ENCODE assay signal across 1 cellular context in the genomic region with DNA sequence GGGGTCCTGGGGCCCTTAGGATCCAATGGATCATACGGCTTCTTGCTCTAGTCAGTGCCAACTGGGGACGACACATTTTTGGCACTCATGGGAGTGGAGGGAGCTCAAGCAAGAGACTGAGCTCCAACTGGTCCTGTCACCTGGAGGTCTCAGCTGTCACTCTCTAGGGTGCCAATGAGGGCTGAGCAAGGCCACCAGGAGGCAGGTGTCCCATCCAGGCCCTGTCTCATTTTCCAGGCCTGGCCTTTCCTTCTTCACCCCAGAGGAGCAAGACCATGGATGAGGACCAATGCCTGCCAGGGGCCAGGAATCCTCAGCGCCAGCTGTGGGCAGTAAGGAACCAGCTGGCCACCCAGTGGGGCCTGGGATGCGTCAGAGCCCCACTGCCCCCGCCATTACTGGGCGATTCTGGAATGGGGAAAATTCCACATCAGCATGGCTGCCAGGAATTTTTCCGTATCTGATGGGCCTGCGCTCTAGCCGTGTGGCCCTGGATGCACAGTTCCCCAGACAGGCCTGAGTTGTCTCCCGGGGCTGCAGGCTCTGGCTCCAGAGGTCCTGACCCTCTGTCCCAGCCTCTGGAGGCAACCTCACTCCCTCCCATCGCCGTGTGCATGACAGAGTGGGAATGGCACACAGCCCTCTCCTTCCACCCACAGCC.
TF ChIP-seq lines count a peak whose summit lies in the region.

No MANE protein-coding gene starts in this region.

TF ChIP-seq in SK-N-SH, 30 proteins besides CTCF, POLR2A, EP300 and RAD21 (continued from another document):
- TF ChIP-seq ZBTB33 (IDR thresholded peaks at IDR 0.05; ENCODE audit: borderline replicate concordance, low read depth): no peak
- TF ChIP-seq, protein P1, sequence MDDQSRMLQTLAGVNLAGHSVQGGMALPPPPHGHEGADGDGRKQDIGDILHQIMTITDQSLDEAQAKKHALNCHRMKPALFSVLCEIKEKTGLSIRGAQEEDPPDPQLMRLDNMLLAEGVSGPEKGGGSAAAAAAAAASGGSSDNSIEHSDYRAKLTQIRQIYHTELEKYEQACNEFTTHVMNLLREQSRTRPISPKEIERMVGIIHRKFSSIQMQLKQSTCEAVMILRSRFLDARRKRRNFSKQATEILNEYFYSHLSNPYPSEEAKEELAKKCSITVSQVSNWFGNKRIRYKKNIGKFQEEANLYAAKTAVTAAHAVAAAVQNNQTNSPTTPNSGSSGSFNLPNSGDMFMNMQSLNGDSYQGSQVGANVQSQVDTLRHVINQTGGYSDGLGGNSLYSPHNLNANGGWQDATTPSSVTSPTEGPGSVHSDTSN (IDR thresholded peaks at IDR 0.05): peak; percentile 74
- TF ChIP-seq JUND (IDR thresholded peaks at IDR 0.05): peak; percentile 69; the same call in 1 of the 2 replicates
- TF ChIP-seq, protein P2, sequence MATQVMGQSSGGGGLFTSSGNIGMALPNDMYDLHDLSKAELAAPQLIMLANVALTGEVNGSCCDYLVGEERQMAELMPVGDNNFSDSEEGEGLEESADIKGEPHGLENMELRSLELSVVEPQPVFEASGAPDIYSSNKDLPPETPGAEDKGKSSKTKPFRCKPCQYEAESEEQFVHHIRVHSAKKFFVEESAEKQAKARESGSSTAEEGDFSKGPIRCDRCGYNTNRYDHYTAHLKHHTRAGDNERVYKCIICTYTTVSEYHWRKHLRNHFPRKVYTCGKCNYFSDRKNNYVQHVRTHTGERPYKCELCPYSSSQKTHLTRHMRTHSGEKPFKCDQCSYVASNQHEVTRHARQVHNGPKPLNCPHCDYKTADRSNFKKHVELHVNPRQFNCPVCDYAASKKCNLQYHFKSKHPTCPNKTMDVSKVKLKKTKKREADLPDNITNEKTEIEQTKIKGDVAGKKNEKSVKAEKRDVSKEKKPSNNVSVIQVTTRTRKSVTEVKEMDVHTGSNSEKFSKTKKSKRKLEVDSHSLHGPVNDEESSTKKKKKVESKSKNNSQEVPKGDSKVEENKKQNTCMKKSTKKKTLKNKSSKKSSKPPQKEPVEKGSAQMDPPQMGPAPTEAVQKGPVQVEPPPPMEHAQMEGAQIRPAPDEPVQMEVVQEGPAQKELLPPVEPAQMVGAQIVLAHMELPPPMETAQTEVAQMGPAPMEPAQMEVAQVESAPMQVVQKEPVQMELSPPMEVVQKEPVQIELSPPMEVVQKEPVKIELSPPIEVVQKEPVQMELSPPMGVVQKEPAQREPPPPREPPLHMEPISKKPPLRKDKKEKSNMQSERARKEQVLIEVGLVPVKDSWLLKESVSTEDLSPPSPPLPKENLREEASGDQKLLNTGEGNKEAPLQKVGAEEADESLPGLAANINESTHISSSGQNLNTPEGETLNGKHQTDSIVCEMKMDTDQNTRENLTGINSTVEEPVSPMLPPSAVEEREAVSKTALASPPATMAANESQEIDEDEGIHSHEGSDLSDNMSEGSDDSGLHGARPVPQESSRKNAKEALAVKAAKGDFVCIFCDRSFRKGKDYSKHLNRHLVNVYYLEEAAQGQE (IDR thresholded peaks at IDR 0.05; ENCODE audit: low read depth, low read length): peak; percentile 22; the same call in 1 of the 2 replicates
- TF ChIP-seq, protein P3, sequence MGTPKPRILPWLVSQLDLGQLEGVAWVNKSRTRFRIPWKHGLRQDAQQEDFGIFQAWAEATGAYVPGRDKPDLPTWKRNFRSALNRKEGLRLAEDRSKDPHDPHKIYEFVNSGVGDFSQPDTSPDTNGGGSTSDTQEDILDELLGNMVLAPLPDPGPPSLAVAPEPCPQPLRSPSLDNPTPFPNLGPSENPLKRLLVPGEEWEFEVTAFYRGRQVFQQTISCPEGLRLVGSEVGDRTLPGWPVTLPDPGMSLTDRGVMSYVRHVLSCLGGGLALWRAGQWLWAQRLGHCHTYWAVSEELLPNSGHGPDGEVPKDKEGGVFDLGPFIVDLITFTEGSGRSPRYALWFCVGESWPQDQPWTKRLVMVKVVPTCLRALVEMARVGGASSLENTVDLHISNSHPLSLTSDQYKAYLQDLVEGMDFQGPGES (IDR thresholded peaks at IDR 0.05; ENCODE audit: low read depth, low read length): no peak
- peak; percentile 94 for TF ChIP-seq TCF12 (IDR thresholded peaks at IDR 0.05)
